In genomic region chr3:172126741-172127140, GRCh38 we compare ENCODE assay signal across 12 cellular contexts.
DNase-seq lines count a peak whose midpoint lies in the region; TF ChIP-seq lines count a peak whose summit lies in the region.
"Had no signal": no experiment of that assay in that cellular context is flagged by ENCODE, and none has a peak within 500 bp of the region (broad histone marks: within the 10 kb centered on the region; RNA-seq: fewer than 3 reads in every experiment).

No MANE protein-coding gene starts in this region.

- peaks cover 61% of the 10 kb centered on the region for H3K4me1 Mint-ChIP-seq in brain

- H3K4me3 ChIP-seq in HL-60 (replicated peaks; ENCODE audit: insufficient read depth, low read length) (no peak overlapping the region), mesodermal cell (ENCODE audit: extremely low read depth, insufficient read depth, low read length, poor library complexity, severe bottlenecking) (no peak overlapping the region), suprapubic skin (no peak overlapping the region), lower leg skin (ENCODE audit: low read depth, poor library complexity, severe bottlenecking) (no peak overlapping the region)
- H3K4me3 ChIP-seq: lung had no signal

- H3K27ac Mint-ChIP-seq in brain: peak overlapping the region in 4 of 5 experiments; percentile 32 to 95 (median 80)

- H3K4me3 Mint-ChIP-seq in brain: peak overlapping the region in 4 of 5 experiments; percentile 2 to 55 (median 41)
- H3K4me3 Mint-ChIP-seq: IgD-negative memory B cell had no signal

- no peak for TF ChIP-seq EP300 in suprapubic skin (IDR thresholded peaks at IDR 0.05)

- intact Hi-C loops in lower leg skin (cut with DNase I; ENCODE audit: low total_unique reads): no loop called here

- H3K36me3 ChIP-seq in mesodermal cell (ENCODE audit: control insufficient read depth, insufficient read depth, low read length): peaks cover 73% of the 10 kb centered on the region
- H3K36me3 ChIP-seq in suprapubic skin: no peaks in the 10 kb centered on the region

- TF ChIP-seq POLR2A in suprapubic skin (IDR thresholded peaks at IDR 0.05) (no peak), lower leg skin (IDR thresholded peaks at IDR 0.05) (no peak)

- TF ChIP-seq CTCF in HL-60 (IDR thresholded peaks at IDR 0.05; ENCODE audit: insufficient read depth, low read length) (no peak), brain (conservative IDR thresholded peaks at IDR 0.05) (no peak), suprapubic skin (IDR thresholded peaks at IDR 0.05) (no peak), lower leg skin (IDR thresholded peaks at IDR 0.05) (no peak), GM10266 (IDR thresholded peaks at IDR 0.05; ENCODE audit: control insufficient read depth, insufficient read depth, low read depth, missing control alignments) (no peak)

- no peaks in the 10 kb centered on the region for H3K27me3 Mint-ChIP-seq in brain

- 67 to 72% methylated on average over 2 of the region's 3 CpGs for WGBS in mesodermal cell (ENCODE audit: insufficient coverage in 2 of 2), 2 experiments
- WGBS in suprapubic skin: 66% methylated on average over 3 of the region's 3 CpGs
- 59 to 68% methylated on average over 3 of the region's 3 CpGs for WGBS in lower leg skin, 2 donors

- peaks cover 34% of the 10 kb centered on the region for H3K36me3 Mint-ChIP-seq in brain

- H3K9me3 ChIP-seq in mesodermal cell (ENCODE audit: control insufficient read depth, low read length): no peaks in the 10 kb centered on the region
- no peaks in the 10 kb centered on the region for H3K9me3 ChIP-seq in suprapubic skin

- no peaks in the 10 kb centered on the region for H3K27me3 ChIP-seq in HL-60 (ENCODE audit: insufficient read depth, poor library complexity, severe bottlenecking)
- H3K27me3 ChIP-seq in suprapubic skin: no peaks in the 10 kb centered on the region

- H3K27ac ChIP-seq in HL-60 (replicated peaks) (peak overlapping the region; percentile 98), mesodermal cell (ENCODE audit: low read depth, low read length, severe bottlenecking) (peak overlapping the region; percentile 86), suprapubic skin (peak overlapping the region; percentile 77)

- DNase-seq in HL-60 (ENCODE audit: low read depth in 1 of 2, low spot score in 1 of 2): no peak
- no peak for DNase-seq in suprapubic skin (ENCODE audit: low spot score in 2 of 2)
- DNase-seq in lower leg skin (ENCODE audit: low spot score in 2 of 2): no peak
- DNase-seq in GM10266 (ENCODE audit: extremely low spot score): no peak
- DNase-seq in mucosa of gallbladder (ENCODE audit: low spot score): no peak
- no peak for DNase-seq in occipital lobe (lab: John Stamatoyannopoulos, UW)
- DNase-seq: activated CD8-positive, alpha-beta memory T cell treated with anti-CD3 and anti-CD28 coated beads, Interleukin-2, amount 50 U/mL, for 48 hours; NCI-H1694 treated with DMSO at 0.1 percent for 48 hours had no signal

- no peaks in the 10 kb centered on the region for H3K9me3 Mint-ChIP-seq in brain

- H3K4me1 ChIP-seq in mesodermal cell (ENCODE audit: control insufficient read depth, insufficient read depth, low read length, poor library complexity, severe bottlenecking) (peaks cover 59% of the 10 kb centered on the region), suprapubic skin (peaks cover 58% of the 10 kb centered on the region)
